18 cellular contexts compared by ENCODE assay signal in genomic region chr1:226274138-226274537, GRCh38. TPM values are rescaled to one million over a fixed set of nuclear protein-coding genes. Genes with fewer than 3 reads are reported as not detected.
DNase-seq lines count a peak whose midpoint lies in the region; ATAC-seq and TF ChIP-seq lines count a peak whose summit lies in the region.
"Had no signal": no experiment of that assay in that cellular context is flagged by ENCODE, and none has a peak within 500 bp of the region (broad histone marks: within the 10 kb centered on the region; RNA-seq: fewer than 3 reads in every experiment).

No MANE protein-coding gene starts in this region.

- 28 to 31% methylated on average over 1 of the region's 1 CpG for WGBS in body of pancreas, 2 donors
- 84 to 87% methylated on average over 1 of the region's 1 CpG for WGBS in lower leg skin, 2 donors

- TF ChIP-seq POLR2A in body of pancreas (IDR thresholded peaks at IDR 0.05) (no peak), lower leg skin (IDR thresholded peaks at IDR 0.05) (no peak)

- no peak for TF ChIP-seq CTCF in Caco-2 (IDR thresholded peaks at IDR 0.05; ENCODE audit: insufficient read depth in 1 of 2, low read depth in 1 of 2, low read length in 1 of 2, severe bottlenecking in 1 of 2, unreplicated experiment in 1 of 2)
- no peak for TF ChIP-seq CTCF in HEK293 (tag by site-specific recombination; IDR thresholded peaks at IDR 0.05)
- no peak for TF ChIP-seq CTCF in body of pancreas (IDR thresholded peaks at IDR 0.05)
- no peak for TF ChIP-seq CTCF in lower leg skin (IDR thresholded peaks at IDR 0.05)

- CTCF ChIA-PET in Caco-2 (lab: Charles Lee), result no interaction called here
- CTCF ChIA-PET in HEK293 (lab: Yijun Ruan, JAX), result interaction anchor here (1.2 kb wide), 1 partner anchor 59 kb away, joined by 3 read pairs; no protein-coding TSS in a partner anchor

- H3K27ac ChIP-seq in HEK293 (ENCODE audit: extremely low read depth, low read depth, low read length), result no peak overlapping the region
- no peak overlapping the region for H3K27ac ChIP-seq in body of pancreas

- no peaks in the 10 kb centered on the region for H3K27me3 Mint-ChIP-seq in Caco-2 (ENCODE audit: insufficient read depth, unreplicated experiment)

- H3K4me3 ChIP-seq in Caco-2 (ENCODE audit: low read depth, low read length), result no peak overlapping the region
- no peak overlapping the region for H3K4me3 ChIP-seq in HEK293 (ENCODE audit: low read depth, low read length)
- H3K4me3 ChIP-seq in body of pancreas, result no peak overlapping the region
- H3K4me3 ChIP-seq in lower leg skin (ENCODE audit: low read depth, poor library complexity, severe bottlenecking), result no peak overlapping the region

- peaks cover 19% of the 10 kb centered on the region for H3K36me3 Mint-ChIP-seq in Caco-2 (ENCODE audit: insufficient read depth, unreplicated experiment)

- H3K36me3 ChIP-seq in Caco-2 (ENCODE audit: control insufficient read depth, insufficient read depth, low read length) (no peaks in the 10 kb centered on the region), HEK293 (ENCODE audit: control insufficient read depth in 2 of 2, insufficient read depth in 1 of 2, low read length in 2 of 2) (peaks cover 3 to 31% of the 10 kb centered on the region in 2 experiments), body of pancreas (replicated peaks in 1 of 2; ENCODE audit: insufficient read depth in 1 of 2, low read depth in 2 of 2) (no peaks in the 10 kb centered on the region)

- TSS peak; percentile 5 for BruUV-seq in Caco-2 (replicated peaks; lab: Mats Ljungman, UMichigan)

- H3K27ac Mint-ChIP-seq in Caco-2 (ENCODE audit: unreplicated experiment), result no peak overlapping the region

- DNase-seq in Caco-2 (no peak), body of pancreas (peak in 2 of 4 donors; percentile 23 to 36), iris pigment epithelial cell (ENCODE audit: low read depth) (peak; percentile 46), lower leg skin (ENCODE audit: low spot score in 2 of 2) (no peak), NCI-H146 (lab: John Stamatoyannopoulos, UW) (no peak)
- no peak for DNase-seq in effector CD4-positive, alpha-beta T cell
- DNase-seq: ACHN; AML-193; H7; NCI-H187 treated with DMSO at 0.1 percent for 48 hours; NCI-H446; NK-92 treated with Interleukin-12 subunit alpha and Interleukin-12 subunit beta, amount 100 ng/mL, for 24 hours; OCI-M1; RPMI8226; SIG-M5 had no signal

- intact Hi-C loops in Caco-2 (cut with micrococcal nuclease; ENCODE audit: unreplicated experiment), result no loop called here
- intact Hi-C loops in body of pancreas (cut with DNase I), result no loop called here
- intact Hi-C loops in lower leg skin (cut with DNase I; ENCODE audit: low total_unique reads), result no loop called here

- H3K4me3 Mint-ChIP-seq in Caco-2 (ENCODE audit: unreplicated experiment), result no peak overlapping the region

- H3K4me1 ChIP-seq in Caco-2 (no peaks in the 10 kb centered on the region), HEK293 (ENCODE audit: control insufficient read depth, insufficient read depth, low read length) (0 out of 2 replicates have a peak, but pooled peaks cover 2% of the 10 kb centered on the region), body of pancreas (peaks cover 14% of the 10 kb centered on the region)

- H3K9me3 Mint-ChIP-seq in Caco-2 (ENCODE audit: unreplicated experiment), result no peaks in the 10 kb centered on the region

- peaks cover 5% of the 10 kb centered on the region for H3K4me1 Mint-ChIP-seq in Caco-2 (ENCODE audit: low read depth, unreplicated experiment)

- no peaks in the 10 kb centered on the region for H3K27me3 ChIP-seq in Caco-2 (replicated peaks; ENCODE audit: control insufficient read depth, insufficient read depth, low read length)
- H3K27me3 ChIP-seq in body of pancreas, result no peaks in the 10 kb centered on the region

- ATAC-seq in body of pancreas (peak; percentile 65), GM18868 (IDR thresholded peaks at IDR 0.05; ENCODE audit: unreplicated experiment) (no peak)

- no peaks in the 10 kb centered on the region for H3K9me3 ChIP-seq in Caco-2
- no peaks in the 10 kb centered on the region for H3K9me3 ChIP-seq in HEK293 (ENCODE audit: control insufficient read depth, insufficient read depth, low read depth, low read length)
- no peaks in the 10 kb centered on the region for H3K9me3 ChIP-seq in body of pancreas

- POLR2A ChIA-PET in Caco-2 (lab: Charles Lee) (no interaction called here), HEK293 (lab: Yijun Ruan, JAX) (no interaction called here)

TF ChIP-seq in HEK293, 187 proteins besides CTCF, POLR2A, EP300 and RAD21:
- TF ChIP-seq ZNF223 (tag by site-specific recombination; IDR thresholded peaks at IDR 0.05) (no peak), PRDM6 (tag by site-specific recombination; IDR thresholded peaks at IDR 0.05) (peak; percentile 68)

RNA-seq across cellular contexts. Expression of gene LIN9, which starts 34.8 kb away (rescaled TPM):
- total RNA-seq in Caco-2 (2022) (11.0 and 12.2 TPM in 2 replicates), body of pancreas (1 to 10 TPM in 1 of 2 donors, under 1 TPM in 1; 0.52 to 2.3 TPM), lower leg skin (1 to 10 TPM; 3.8 to 5.7 (median 4.9) TPM)

RNA-seq across cellular contexts. Expression of gene MIXL1, which starts 50.7 kb away (rescaled TPM):
- not detected in 2 replicates for total RNA-seq in Caco-2 (2022)
- total RNA-seq in body of pancreas, result not detected
- not detected for total RNA-seq in lower leg skin
- total RNA-seq: HT1080 had no signal
